8 cellular contexts compared by ENCODE assay signal in genomic region chr22:19432092-19432844, GRCh38. TPM values are rescaled to one million over a fixed set of nuclear protein-coding genes. Genes with fewer than 3 reads are reported as not detected.
DNase-seq lines count a peak whose midpoint lies in the region; ATAC-seq and TF ChIP-seq lines count a peak whose summit lies in the region.

MRPL40 (plus strand) TSS chr22:19432545; CDS start chr22:19432555, 10 bp downstream.

- no peaks in the 10 kb centered on the region for H3K9me3 ChIP-seq in right lobe of liver

- WGBS in right lobe of liver (ENCODE audit: insufficient coverage, low coverage, low lambda C conversion rate, missing lambda C conversion rate) = 0% methylated on average over 3 of the region's 78 CpGs

- H3K27ac ChIP-seq in C4-2B (peak within 1 kb of the TSS; percentile 89), right lobe of liver (peak within 1 kb of the TSS; percentile 91 to 99 (median 95))

- peaks cover 0 to 33% (median 6%) of the 10 kb centered on the region in 4 donors for H3K4me1 ChIP-seq in right lobe of liver

- ATAC-seq in GM19328 (IDR thresholded peaks at IDR 0.05; ENCODE audit: unreplicated experiment) (peak; percentile 80), HG03469 (IDR thresholded peaks at IDR 0.05; ENCODE audit: unreplicated experiment) (peak; percentile 58), right lobe of liver (peak; percentile 88 to 95 (median 88))

- TF ChIP-seq CTCF in C4-2B (conservative IDR thresholded peaks at IDR 0.05) (no peak), right lobe of liver (IDR thresholded peaks at IDR 0.05) (peak in 2 of 4 donors; percentile 4 to 24)

- TF ChIP-seq POLR2A in right lobe of liver (IDR thresholded peaks at IDR 0.05) = peak; percentile 88

- no peaks in the 10 kb centered on the region for H3K27me3 ChIP-seq in right lobe of liver

- peak within 1 kb of the TSS; percentile 77 to 93 (median 91) for H3K4me3 ChIP-seq in right lobe of liver

- DNase-seq in NCI-H748 (lab: John Stamatoyannopoulos, UW; ENCODE audit: unreplicated experiment) (peak; percentile 95), dermis blood vessel endothelial cell (peak; percentile 96), right lobe of liver (peak; percentile 97 to 98 (median 97))
- peak; percentile 80 to 83 for DNase-seq in activated CD4-positive, alpha-beta T cell treated with anti-CD3 and anti-CD28 coated beads, Interleukin-2, amount 50 U/mL, for 4 hours
- DNase-seq in stimulated activated CD4-positive, alpha-beta T cell treated with anti-CD3 and anti-CD28 coated beads, Interleukin-4, amount 100 ng/mL, for 4 hours = peak; percentile 90

- peaks cover 0 to 20% (median 8%) of the 10 kb centered on the region in 4 donors for H3K36me3 ChIP-seq in right lobe of liver

- intact Hi-C loops in right lobe of liver (cut with DNase I) = no loop called here

RNA-seq across cellular contexts. Expression of gene MRPL40, which starts in this region (rescaled TPM):
- total RNA-seq in dermis blood vessel endothelial cell (29.4 and 31.4 TPM in 2 replicates), right lobe of liver (10 to 100 TPM; 23.6 to 38.8 (median 27.8) TPM)

Comparison
In these comparisons a context has a peak if more than half of its experiments do, and no peak if none do; other contexts are left out.
1. Peak in every context shown above with its lines: DNase-seq, ATAC-seq, H3K4me3 ChIP-seq and H3K27ac ChIP-seq.